ENCODE assay signal across 18 cellular contexts in genomic region chr7:155466142-155466813, GRCh38. TPM values are rescaled to one million over a fixed set of nuclear protein-coding genes. Genes with fewer than 3 reads are reported as not detected.
DNase-seq lines count a peak whose midpoint lies in the region; ATAC-seq, FAIRE-seq and TF ChIP-seq lines count a peak whose summit lies in the region.
"Had no signal": no experiment of that assay in that cellular context is flagged by ENCODE, and none has a peak within 500 bp of the region (broad histone marks: within the 10 kb centered on the region; RNA-seq: fewer than 3 reads in every experiment).

No MANE protein-coding gene starts in this region.

- H3K4me3 ChIP-seq in NT2/D1 (ENCODE audit: insufficient read length, low read depth) (peak overlapping the region; percentile 18), kidney (ENCODE audit: low read length in 2 of 2) (no peak overlapping the region), smooth muscle cell (no peak overlapping the region)
- H3K4me3 ChIP-seq: HAP-1 had no signal

- H3K9ac ChIP-seq in NT2/D1 (ENCODE audit: insufficient read length, low read depth) (no peak overlapping the region), kidney (ENCODE audit: low read length in 2 of 2) (no peak overlapping the region), smooth muscle cell (ENCODE audit: low read depth) (no peak overlapping the region)

- no peak for ATAC-seq in activated CD4-positive, alpha-beta T cell treated with anti-CD3 and anti-CD28 coated beads for 36 hours
- no peak for ATAC-seq in HG02970 (IDR thresholded peaks at IDR 0.05; ENCODE audit: low FRiP score, unreplicated experiment)

- no peaks in the 10 kb centered on the region for H3K9me3 ChIP-seq in NT2/D1 (ENCODE audit: insufficient read depth, low read length)
- no peaks in the 10 kb centered on the region for H3K9me3 ChIP-seq in kidney (ENCODE audit: control insufficient read depth in 1 of 2, low read length in 2 of 2)
- H3K9me3 ChIP-seq in smooth muscle cell (replicated peaks; ENCODE audit: low read depth) = no peaks in the 10 kb centered on the region
- H3K9me3 ChIP-seq: HAP-1 had no signal

- CTCF ChIA-PET in activated CD4-positive, alpha-beta T cell treated with anti-CD3 and anti-CD28 coated beads, Interleukin-2, amount 10 ng/mL, durations not matched to agents 7 days and 5 days (lab: Charles Lee) = interaction anchor here (0.6 to 1.5 kb wide), 5 partner anchors 12 to 716 kb away, joined by 3 to 5 read pairs (median 4); no protein-coding TSS in a partner anchor
- CTCF ChIA-PET in activated CD4-positive, alpha-beta T cell treated with anti-CD3 and anti-CD28 coated beads for 36 hours (lab: Charles Lee) = interaction anchor here (1.0 kb wide), 1 partner anchor 66 kb away, joined by 3 read pairs; no protein-coding TSS in a partner anchor

- intact Hi-C loops in activated CD4-positive, alpha-beta T cell treated with anti-CD3 and anti-CD28 coated beads for 36 hours (cut with DNase I, micrococcal nuclease) = loop anchor here (1.0 to 5.0 kb wide), 7 partner anchors 12 to 1536 kb away; no protein-coding TSS in a partner anchor
- intact Hi-C loops in kidney (cut with DNase I) = no loop called here

- H3K79me2 ChIP-seq in smooth muscle cell (ENCODE audit: low read depth) = no peaks in the 10 kb centered on the region

- no peak overlapping the region for H3K4me3 Mint-ChIP-seq in activated CD4-positive, alpha-beta T cell treated with anti-CD3 and anti-CD28 coated beads, Interleukin-2, amount 10 ng/mL, durations not matched to agents 7 days and 5 days
- H3K4me3 Mint-ChIP-seq in activated CD4-positive, alpha-beta T cell treated with anti-CD3 and anti-CD28 coated beads for 36 hours = no peak overlapping the region
- H3K4me3 Mint-ChIP-seq: activated CD4-positive, alpha-beta memory T cell treated with anti-CD3 and anti-CD28 coated beads for 36 hours had no signal

- no peak for DNase-seq in activated CD4-positive, alpha-beta T cell treated with anti-CD3 and anti-CD28 coated beads, Interleukin-2, amount 10 ng/mL, durations not matched to agents 7 days and 5 days
- no peak for DNase-seq in activated CD4-positive, alpha-beta T cell treated with anti-CD3 and anti-CD28 coated beads for 36 hours
- DNase-seq in NT2/D1 (ENCODE audit: low read depth, low spot score) = no peak
- DNase-seq in kidney = peak; percentile 70
- DNase-seq in smooth muscle cell (lab: John Stamatoyannopoulos, UW; ENCODE audit: unreplicated experiment) = no peak
- no peak for DNase-seq in NCI-H2171 treated with DMSO at 0.1 percent for 48 hours (lab: John Stamatoyannopoulos, UW)
- DNase-seq in AG20443 (ENCODE audit: low spot score) = no peak
- DNase-seq: brain microvascular endothelial cell, foreskin keratinocyte, GF-D8, NCI-H510A, T1000 had no signal

- H3F3A ChIP-seq in smooth muscle cell (ENCODE audit: low read depth) = no peaks in the 10 kb centered on the region

- peaks cover 3% of the 10 kb centered on the region for H3K4me1 Mint-ChIP-seq in activated CD4-positive, alpha-beta T cell treated with anti-CD3 and anti-CD28 coated beads, Interleukin-2, amount 10 ng/mL, durations not matched to agents 7 days and 5 days
- H3K4me1 Mint-ChIP-seq in activated CD4-positive, alpha-beta T cell treated with anti-CD3 and anti-CD28 coated beads for 36 hours = peaks cover 10% of the 10 kb centered on the region

- H3K9me3 Mint-ChIP-seq in activated CD4-positive, alpha-beta T cell treated with anti-CD3 and anti-CD28 coated beads, Interleukin-2, amount 10 ng/mL, durations not matched to agents 7 days and 5 days = no peaks in the 10 kb centered on the region
- no peaks in the 10 kb centered on the region for H3K9me3 Mint-ChIP-seq in activated CD4-positive, alpha-beta T cell treated with anti-CD3 and anti-CD28 coated beads for 36 hours (ENCODE audit: low read depth)
- H3K9me3 Mint-ChIP-seq: activated CD4-positive, alpha-beta memory T cell treated with anti-CD3 and anti-CD28 coated beads for 36 hours had no signal

- no peaks in the 10 kb centered on the region for H3K36me3 Mint-ChIP-seq in activated CD4-positive, alpha-beta T cell treated with anti-CD3 and anti-CD28 coated beads, Interleukin-2, amount 10 ng/mL, durations not matched to agents 7 days and 5 days (ENCODE audit: low read depth)
- H3K36me3 Mint-ChIP-seq in activated CD4-positive, alpha-beta T cell treated with anti-CD3 and anti-CD28 coated beads for 36 hours (ENCODE audit: low read depth) = no peaks in the 10 kb centered on the region
- H3K36me3 Mint-ChIP-seq: activated CD4-positive, alpha-beta memory T cell treated with anti-CD3 and anti-CD28 coated beads for 36 hours had no signal

- TF ChIP-seq CTCF in kidney (IDR thresholded peaks at IDR 0.05; ENCODE audit: borderline replicate concordance, extremely low read depth, insufficient read depth) (no peak), smooth muscle cell (IDR thresholded peaks at IDR 0.05; ENCODE audit: borderline replicate concordance, insufficient read depth, poor library complexity, severe bottlenecking) (no peak)

- POLR2A ChIA-PET in activated CD4-positive, alpha-beta T cell treated with anti-CD3 and anti-CD28 coated beads, Interleukin-2, amount 10 ng/mL, durations not matched to agents 7 days and 5 days (lab: Charles Lee) = no interaction called here
- POLR2A ChIA-PET in activated CD4-positive, alpha-beta T cell treated with anti-CD3 and anti-CD28 coated beads for 36 hours (lab: Charles Lee) = no interaction called here

- H2AFZ ChIP-seq in smooth muscle cell (ENCODE audit: low read depth) = no peak overlapping the region

- H3K4me1 ChIP-seq in NT2/D1 (ENCODE audit: insufficient read depth, insufficient read length) = peaks cover 4% of the 10 kb centered on the region
- peaks cover 0 to 2% of the 10 kb centered on the region in 2 donors for H3K4me1 ChIP-seq in kidney (ENCODE audit: control insufficient read depth in 1 of 2, insufficient read depth in 1 of 2, low read depth in 1 of 2, low read length in 2 of 2)
- peaks cover 22% of the 10 kb centered on the region for H3K4me1 ChIP-seq in smooth muscle cell (ENCODE audit: low read depth)
- H3K4me1 ChIP-seq: foreskin keratinocyte had no signal

- peak overlapping the region; percentile 69 for H3K4me2 ChIP-seq in smooth muscle cell

- no peaks in the 10 kb centered on the region for H4K20me1 ChIP-seq in smooth muscle cell (ENCODE audit: low read depth)

- no peaks in the 10 kb centered on the region for H3K36me3 ChIP-seq in NT2/D1 (ENCODE audit: insufficient read depth, insufficient read length, low read length)
- H3K36me3 ChIP-seq in kidney (ENCODE audit: control insufficient read depth in 1 of 2, insufficient read depth in 2 of 2, low read length in 2 of 2) = no peaks in the 10 kb centered on the region
- no peaks in the 10 kb centered on the region for H3K36me3 ChIP-seq in smooth muscle cell (ENCODE audit: low read depth)
- H3K36me3 ChIP-seq: brain microvascular endothelial cell had no signal

- peaks cover 86% of the 10 kb centered on the region for H3K27me3 Mint-ChIP-seq in activated CD4-positive, alpha-beta T cell treated with anti-CD3 and anti-CD28 coated beads, Interleukin-2, amount 10 ng/mL, durations not matched to agents 7 days and 5 days
- peaks cover 77% of the 10 kb centered on the region for H3K27me3 Mint-ChIP-seq in activated CD4-positive, alpha-beta T cell treated with anti-CD3 and anti-CD28 coated beads for 36 hours

- no peak overlapping the region for H3K27ac ChIP-seq in kidney (ENCODE audit: low read depth in 2 of 2, low read length in 2 of 2)
- no peak overlapping the region for H3K27ac ChIP-seq in smooth muscle cell (ENCODE audit: low read depth)
- H3K27ac ChIP-seq: brain microvascular endothelial cell, foreskin keratinocyte had no signal

- H3K27ac Mint-ChIP-seq in activated CD4-positive, alpha-beta T cell treated with anti-CD3 and anti-CD28 coated beads, Interleukin-2, amount 10 ng/mL, durations not matched to agents 7 days and 5 days = peak overlapping the region; percentile 9
- H3K27ac Mint-ChIP-seq in activated CD4-positive, alpha-beta T cell treated with anti-CD3 and anti-CD28 coated beads for 36 hours = no peak overlapping the region
- H3K27ac Mint-ChIP-seq: activated CD4-positive, alpha-beta memory T cell treated with anti-CD3 and anti-CD28 coated beads for 36 hours had no signal

- H3K27me3 ChIP-seq in NT2/D1 (ENCODE audit: insufficient read depth, insufficient read length) (peaks cover 99% of the 10 kb centered on the region), smooth muscle cell (ENCODE audit: low read depth) (peaks cover 100% of the 10 kb centered on the region)

- no peak for FAIRE-seq in kidney (lab: Jason Lieb, UNC)
- FAIRE-seq: islet of Langerhans had no signal

- WGBS in smooth muscle cell (ENCODE audit: low lambda C conversion rate) = 7% methylated on average over 41 of the region's 42 CpGs

RNA-seq across cellular contexts. Expression of gene EN2, which starts 8.3 kb away (rescaled TPM):
- total RNA-seq in activated CD4-positive, alpha-beta T cell treated with anti-CD3 and anti-CD28 coated beads, Interleukin-2, amount 10 ng/mL, durations not matched to agents 7 days and 5 days = not detected
- not detected for total RNA-seq in activated CD4-positive, alpha-beta T cell treated with anti-CD3 and anti-CD28 coated beads for 36 hours
- total RNA-seq in kidney (0.13 TPM), smooth muscle cell (not detected in 2 replicates)
- polyA plus RNA-seq in kidney (ENCODE audit: insufficient read depth, low read depth, low replicate concordance) (not detected), smooth muscle cell (0.07 TPM in 1 of 2 replicates, not detected in the other)
- total RNA-seq: A172; activated CD4-positive, alpha-beta memory T cell treated with anti-CD3 and anti-CD28 coated beads for 36 hours; foreskin keratinocyte; RPMI7951 had no signal
- polyA plus RNA-seq: foreskin keratinocyte had no signal
